10 cellular contexts compared by ENCODE assay signal in the genomic region with DNA sequence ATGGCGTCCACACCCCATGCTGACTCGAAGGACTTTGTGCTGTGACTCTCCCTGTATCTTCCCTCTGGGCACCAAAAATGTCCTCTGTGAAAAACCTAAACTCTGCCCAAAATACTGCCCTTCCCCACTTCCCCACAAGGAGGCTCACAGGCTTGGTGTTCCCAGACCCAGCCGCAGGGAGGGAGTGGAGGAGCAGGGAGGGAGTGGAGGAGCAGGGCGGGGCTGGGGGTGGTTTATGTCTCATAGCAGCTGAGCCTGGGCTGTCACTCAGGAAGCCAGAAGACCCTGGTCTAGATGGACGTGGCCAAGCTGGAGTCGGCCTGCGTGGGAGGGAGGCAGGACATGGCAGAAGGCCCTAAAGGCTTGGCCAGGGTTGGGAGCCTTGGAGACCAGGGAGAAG.
DNase-seq lines count a peak whose midpoint lies in the region; ATAC-seq, FAIRE-seq and TF ChIP-seq lines count a peak whose summit lies in the region.
"Had no signal": no experiment of that assay in that cellular context is flagged by ENCODE, and none has a peak within 500 bp of the region (broad histone marks: within the 10 kb centered on the region; RNA-seq: fewer than 3 reads in every experiment).

No MANE protein-coding gene starts in this region.

- H3K27ac ChIP-seq in kidney (ENCODE audit: low read depth in 2 of 2, low read length in 2 of 2), result no peak overlapping the region
- H3K27ac ChIP-seq: prostate gland had no signal

- no peaks in the 10 kb centered on the region for H3K27me3 ChIP-seq in BJ (ENCODE audit: control insufficient read depth, insufficient read depth, low read length)

- H3K4me3 ChIP-seq in BJ (ENCODE audit: low read depth, low read length) (no peak overlapping the region), kidney (ENCODE audit: low read length in 2 of 2) (no peak overlapping the region)
- H3K4me3 ChIP-seq: prostate gland had no signal

- ATAC-seq in GM21737 (IDR thresholded peaks at IDR 0.05; ENCODE audit: unreplicated experiment), result no peak
- no peak for ATAC-seq in GM19463 (IDR thresholded peaks at IDR 0.05; ENCODE audit: unreplicated experiment)
- ATAC-seq in GM18858 (IDR thresholded peaks at IDR 0.05; ENCODE audit: unreplicated experiment), result no peak

- peaks cover 12% of the 10 kb centered on the region for H3K27me3 Mint-ChIP-seq in HFFc6 (ENCODE audit: insufficient read depth)

- intact Hi-C loops in kidney (cut with DNase I), result no loop called here

- no peak overlapping the region for H3K9ac ChIP-seq in kidney (ENCODE audit: low read length in 2 of 2)

- FAIRE-seq in kidney (lab: Jason Lieb, UNC), result no peak

- no peak overlapping the region for H3K27ac Mint-ChIP-seq in HFFc6
- H3K27ac Mint-ChIP-seq: activated T-helper 2 cell treated with anti-CD3 and anti-CD28 coated beads, Interferon-gamma antibody, Interleukin-2, Interleukin-4, amounts not matched to agents 10 μg/mL and 5 μg/mL and 100 μg/mL, durations not matched to agents 14 hours and 24 hours and 36 hours had no signal

- H3K36me3 Mint-ChIP-seq in HFFc6 (ENCODE audit: low read depth), result no peaks in the 10 kb centered on the region

- peaks cover 6% of the 10 kb centered on the region; the same call in 1 of the 2 replicates for H3K4me1 Mint-ChIP-seq in HFFc6 (ENCODE audit: low read depth)

- CTCF ChIA-PET in BJ (lab: Yijun Ruan, JAX), result interaction anchor here (0.7 to 4.0 kb wide), 11 partner anchors 10 to 1010 kb away, joined by 3 to 31 read pairs (median 4); no protein-coding TSS in a partner anchor

- no peak for DNase-seq in BJ (ENCODE audit: low read depth)
- peak; percentile 67 for DNase-seq in HFFc6
- DNase-seq in UCSD-AML1 (lab: John Stamatoyannopoulos, UW; ENCODE audit: unreplicated experiment), result peak; percentile 60
- DNase-seq in kidney, result no peak
- DNase-seq in central memory CD4-positive, alpha-beta T cell, result no peak

- TF ChIP-seq CTCF in BJ (IDR thresholded peaks at IDR 0.05; ENCODE audit: insufficient read depth, low read depth, low read length) (peak; percentile 86), HFFc6 (IDR thresholded peaks at IDR 0.05) (peak; percentile 79), kidney (IDR thresholded peaks at IDR 0.05; ENCODE audit: borderline replicate concordance, extremely low read depth, insufficient read depth) (peak; percentile 4)

- no peaks in the 10 kb centered on the region for H3K9me3 Mint-ChIP-seq in HFFc6
- H3K9me3 Mint-ChIP-seq: activated T-helper 2 cell treated with anti-CD3 and anti-CD28 coated beads, Interferon-gamma antibody, Interleukin-2, Interleukin-4, amounts not matched to agents 10 μg/mL and 5 μg/mL and 100 μg/mL, durations not matched to agents 14 hours and 24 hours and 36 hours had no signal

- H3K4me3 Mint-ChIP-seq in HFFc6, result no peak overlapping the region

- H3K9me3 ChIP-seq in kidney (ENCODE audit: control insufficient read depth in 1 of 2, low read length in 2 of 2), result peaks cover 0 to 4% of the 10 kb centered on the region in 2 donors
- H3K9me3 ChIP-seq: prostate gland had no signal

- POLR2A ChIA-PET in BJ (lab: Charles Lee), result no interaction called here

- H3K36me3 ChIP-seq in BJ (ENCODE audit: control insufficient read depth, insufficient read depth, low read length) (no peaks in the 10 kb centered on the region), kidney (ENCODE audit: control insufficient read depth in 1 of 2, insufficient read depth in 2 of 2, low read length in 2 of 2) (no peaks in the 10 kb centered on the region)
- H3K36me3 ChIP-seq: prostate gland had no signal

- H3K4me1 ChIP-seq in kidney (ENCODE audit: control insufficient read depth in 1 of 2, insufficient read depth in 1 of 2, low read depth in 1 of 2, low read length in 2 of 2), result no peaks in the 10 kb centered on the region
- H3K4me1 ChIP-seq: prostate gland had no signal

Comparison
In these comparisons a context has a peak if more than half of its experiments do, and no peak if none do; other contexts are left out.
1. DNase-seq: peak in HFFc6 (single experiment) and UCSD-AML1 (single experiment); none in BJ (single experiment), kidney (single experiment) and central memory CD4-positive, alpha-beta T cell (single experiment).
2. CTCF ChIP-seq: peak in every context shown above with its lines; median percentile 86 in BJ; 79 in HFFc6; 4 in kidney.